3 cellular contexts compared by ENCODE assay signal in the genomic region with DNA sequence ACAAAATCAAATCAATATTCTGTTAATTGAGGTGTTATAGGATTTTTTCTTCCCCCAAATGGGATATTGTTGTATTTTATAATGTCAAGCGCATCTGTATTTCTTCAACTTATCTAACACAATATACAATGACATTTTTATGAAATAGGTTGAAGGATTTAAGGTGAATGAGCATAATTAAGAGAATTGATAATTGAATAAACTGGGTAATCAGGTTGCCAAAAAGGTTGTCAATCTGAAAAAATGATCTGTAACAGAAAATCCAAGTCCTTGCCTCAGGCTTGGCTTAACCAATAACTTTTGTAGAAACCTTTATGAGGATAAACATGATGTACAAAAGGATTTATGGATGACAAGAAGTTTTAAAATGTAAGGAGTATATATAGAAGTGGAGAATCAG.
"Had no signal": no experiment of that assay in that cellular context is flagged by ENCODE, and none has a peak within 500 bp of the region (broad histone marks: within the 10 kb centered on the region; RNA-seq: fewer than 3 reads in every experiment).

No MANE protein-coding gene starts in this region.

- DNase-seq: GDM1, GF-D8 had no signal

- ATAC-seq: GM12878 had no signal

- H3K4me3 ChIP-seq: GM12878 had no signal
